8 cellular contexts compared by ENCODE assay signal in the genomic region with DNA sequence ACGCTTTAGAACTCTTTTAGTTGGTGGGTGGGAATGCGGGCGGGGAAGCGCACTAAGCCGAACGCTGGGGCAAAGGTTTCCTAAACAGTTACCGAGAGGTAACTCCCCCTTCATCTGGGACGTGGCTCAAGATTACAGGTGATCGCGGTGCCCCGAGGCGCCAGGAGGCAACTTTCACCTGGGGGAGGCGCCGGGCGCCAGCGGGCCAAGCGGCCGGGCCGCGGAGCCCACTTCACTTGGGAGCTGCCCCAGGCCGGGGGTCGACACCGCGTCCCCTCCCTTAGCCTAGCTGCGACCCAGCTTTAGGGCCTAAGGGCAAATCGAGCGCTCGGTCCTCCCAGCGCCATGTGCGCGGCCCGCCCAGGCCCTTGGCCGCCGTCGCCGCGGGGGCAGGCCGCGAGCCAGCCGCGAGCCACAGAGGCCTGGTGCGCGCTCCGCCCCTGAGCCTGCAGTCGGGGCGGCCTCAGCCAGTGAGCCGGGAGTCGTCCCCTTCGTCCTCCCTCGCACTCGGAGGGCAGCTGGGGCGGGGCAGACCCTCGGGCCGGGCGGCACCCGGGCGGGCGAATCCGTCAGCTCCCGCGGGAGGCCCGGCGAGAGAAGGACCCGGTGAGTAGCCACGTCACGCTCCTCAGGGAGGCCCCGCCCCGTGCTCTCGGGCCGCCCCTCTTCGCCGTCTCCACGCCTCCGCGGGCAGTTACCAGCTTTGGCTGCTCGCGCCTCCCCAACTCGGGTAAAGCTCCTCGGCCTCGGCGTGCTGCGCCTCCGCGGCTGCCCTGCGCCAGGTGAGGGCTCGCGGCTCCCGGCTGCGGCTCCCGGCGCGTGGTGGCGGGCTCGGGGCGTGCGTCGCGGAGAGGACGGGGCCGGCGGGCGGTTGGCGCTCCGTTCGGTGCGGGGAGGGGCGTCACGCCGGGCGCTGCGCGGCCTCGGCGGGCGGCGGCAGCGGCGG. TPM values are rescaled to one million over a fixed set of nuclear protein-coding genes. Genes with fewer than 3 reads are reported as not detected.
DNase-seq lines count a peak whose midpoint lies in the region; ATAC-seq and TF ChIP-seq lines count a peak whose summit lies in the region.

Gene LARP1B, plus strand, starts transcription at position 693 of the 946 bp plus-strand sequence. CDS start 13,640 bp downstream, outside the sequence.

- TF ChIP-seq POLR2A in uterus (IDR thresholded peaks at IDR 0.05): peak; percentile 92 to 94

- no peaks in the 10 kb centered on the region for H3K9me3 ChIP-seq in right atrium auricular region
- no peaks in the 10 kb centered on the region for H3K9me3 ChIP-seq in uterus

- no peaks in the 10 kb centered on the region for H3K36me3 ChIP-seq in right atrium auricular region
- H3K36me3 ChIP-seq in uterus: no peaks in the 10 kb centered on the region

- intact Hi-C loops in uterus (cut with DNase I; ENCODE audit: low total_unique reads): loop anchor here (10.0 kb wide), 1 partner anchor 96 kb away; the partner anchor contains the start of genes ABHD18 and MFSD8

- H3K27ac ChIP-seq in angular gyrus (ENCODE audit: low read depth, low read length): peak within 1 kb of the TSS; percentile 84
- H3K27ac ChIP-seq in right atrium auricular region: peak within 1 kb of the TSS; percentile 92 to 96
- peak within 1 kb of the TSS; percentile 88 to 95 for H3K27ac ChIP-seq in uterus

- no peaks in the 10 kb centered on the region for H3K27me3 ChIP-seq in right atrium auricular region
- no peaks in the 10 kb centered on the region for H3K27me3 ChIP-seq in uterus

- DNase-seq in NCI-H1694 treated with DMSO at 0.1 percent for 48 hours (lab: John Stamatoyannopoulos, UW): peak; percentile 83
- peak; percentile 79 to 96 (median 89) for DNase-seq in T-helper 2 cell
- peak; percentile 94 for DNase-seq in right atrium auricular region (ENCODE audit: low spot score)
- DNase-seq in putamen (ENCODE audit: low spot score): peak; percentile 92
- peak; percentile 94 to 95 for DNase-seq in uterus

- ATAC-seq in GM18502 (IDR thresholded peaks at IDR 0.05; ENCODE audit: poor library complexity, unreplicated experiment) (peak; percentile 91), HG02938 (IDR thresholded peaks at IDR 0.05; ENCODE audit: unreplicated experiment) (peak; percentile 89)

- H3K4me1 ChIP-seq in right atrium auricular region (peaks cover 0 to 11% of the 10 kb centered on the region in 2 donors), uterus (no peaks in the 10 kb centered on the region)

- TF ChIP-seq CTCF in right atrium auricular region (IDR thresholded peaks at IDR 0.05) (peak in 1 of 2 donors; percentile 13), uterus (IDR thresholded peaks at IDR 0.05) (peak in 1 of 4 experiments; percentile 2)

- H3K4me3 ChIP-seq in right atrium auricular region (peak within 1 kb of the TSS; percentile 76 to 81), uterus (peak within 1 kb of the TSS; percentile 80 to 96)

RNA-seq across cellular contexts. Expression of gene LARP1B, which starts in this region (rescaled TPM):
- total RNA-seq in right atrium auricular region (10 to 100 TPM; 11.8 to 13.5 TPM), uterus (10 to 100 TPM; 11.2 to 41.5 (median 36.1) TPM)

Comparison
In these comparisons a context has a peak if more than half of its experiments do, and no peak if none do; other contexts are left out.
1. Peak in every context shown above with its lines: DNase-seq, ATAC-seq, H3K4me3 ChIP-seq and H3K27ac ChIP-seq.